ENCODE assay signal across 1 cellular context in genomic region chr1:61079898-61080336, GRCh38.
A peak's percentile ranks its signal among the peaks of the same experiment; 100 is the strongest.
TF ChIP-seq lines count a peak whose summit lies in the region.

No MANE protein-coding gene starts in this region.

TF ChIP-seq in HEK293, 187 proteins besides CTCF, POLR2A, EP300 and RAD21 (continued from another document and continues in another):
- TF ChIP-seq ZNF792 (tag by site-specific recombination; IDR thresholded peaks at IDR 0.05) (peak; percentile 88), ZNF660 (tag by site-specific recombination; IDR thresholded peaks at IDR 0.05) (peak; percentile 72; the same call in 1 of the 2 replicates), MZF1 (tag by site-specific recombination; IDR thresholded peaks at IDR 0.05; ENCODE audit: borderline replicate concordance) (peak; percentile 35; the same call in 1 of the 2 replicates), PRDM6 (tag by site-specific recombination; IDR thresholded peaks at IDR 0.05) (peak; percentile 95), ZBTB8A (tag by site-specific recombination; IDR thresholded peaks at IDR 0.05) (peak; percentile 97), ZNF658 (tag by site-specific recombination; IDR thresholded peaks at IDR 0.05) (no peak), ZNF791 (tag by site-specific recombination; IDR thresholded peaks at IDR 0.05) (no peak), ZNF175 (tag by site-specific recombination; IDR thresholded peaks at IDR 0.05) (no peak), EGR2 (tag by site-specific recombination; IDR thresholded peaks at IDR 0.05; ENCODE audit: low read depth) (0 out of 2 replicates have a peak, but pooled peaks have one; percentile 47), REST (tag by site-specific recombination; IDR thresholded peaks at IDR 0.05) (peak; percentile 47; the same call in 1 of the 2 replicates), ZNF394 (tag by site-specific recombination; IDR thresholded peaks at IDR 0.05; ENCODE audit: borderline replicate concordance) (0 out of 2 replicates have a peak, but pooled peaks have one; percentile 21), ZFHX2 (tag by site-specific recombination; conservative IDR thresholded peaks at IDR 0.05) (peak; percentile 49), ZEB2 (tag by site-specific recombination; IDR thresholded peaks at IDR 0.05) (peak; percentile 52; the same call in 1 of the 2 replicates), ZNF670 (tag by site-specific recombination; IDR thresholded peaks at IDR 0.05; ENCODE audit: low read depth) (no peak), PRDM1 (tag by site-specific recombination; IDR thresholded peaks at IDR 0.05) (peak; percentile 56; the same call in 1 of the 2 replicates), ZNF626 (tag by site-specific recombination; IDR thresholded peaks at IDR 0.05) (no peak), ZNF324 (tag by site-specific recombination; IDR thresholded peaks at IDR 0.05) (no peak), ZNF19 (tag by site-specific recombination; IDR thresholded peaks at IDR 0.05; ENCODE audit: low read depth) (no peak), ZNF341 (tag by site-specific recombination; IDR thresholded peaks at IDR 0.05; ENCODE audit: low read depth) (peak; percentile 87), PATZ1 (tag by site-specific recombination; IDR thresholded peaks at IDR 0.05) (peak; percentile 94), ZNF214 (tag by site-specific recombination; IDR thresholded peaks at IDR 0.05; ENCODE audit: borderline replicate concordance) (no peak), SP7 (tag by site-specific recombination; IDR thresholded peaks at IDR 0.05) (peak; percentile 34; the same call in 1 of the 2 replicates), GLI4 (tag by site-specific recombination; IDR thresholded peaks at IDR 0.05) (no peak), ZNF366 (tag by site-specific recombination; conservative IDR thresholded peaks at IDR 0.05) (peak; percentile 74), ZNF157 (tag by site-specific recombination; IDR thresholded peaks at IDR 0.05) (no peak), ZNF701 (tag by site-specific recombination; IDR thresholded peaks at IDR 0.05) (no peak), ZNF571 (tag by site-specific recombination; IDR thresholded peaks at IDR 0.05) (no peak), ZNF501 (tag by site-specific recombination; IDR thresholded peaks at IDR 0.05) (no peak), ZNF518A (tag by site-specific recombination; conservative IDR thresholded peaks at IDR 0.05; ENCODE audit: low read depth) (no peak)
- TF ChIP-seq, protein P1, sequence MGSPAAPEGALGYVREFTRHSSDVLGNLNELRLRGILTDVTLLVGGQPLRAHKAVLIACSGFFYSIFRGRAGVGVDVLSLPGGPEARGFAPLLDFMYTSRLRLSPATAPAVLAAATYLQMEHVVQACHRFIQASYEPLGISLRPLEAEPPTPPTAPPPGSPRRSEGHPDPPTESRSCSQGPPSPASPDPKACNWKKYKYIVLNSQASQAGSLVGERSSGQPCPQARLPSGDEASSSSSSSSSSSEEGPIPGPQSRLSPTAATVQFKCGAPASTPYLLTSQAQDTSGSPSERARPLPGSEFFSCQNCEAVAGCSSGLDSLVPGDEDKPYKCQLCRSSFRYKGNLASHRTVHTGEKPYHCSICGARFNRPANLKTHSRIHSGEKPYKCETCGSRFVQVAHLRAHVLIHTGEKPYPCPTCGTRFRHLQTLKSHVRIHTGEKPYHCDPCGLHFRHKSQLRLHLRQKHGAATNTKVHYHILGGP (tag by site-specific recombination; IDR thresholded peaks at IDR 0.05) = no peak
- TF ChIP-seq, protein P2, sequence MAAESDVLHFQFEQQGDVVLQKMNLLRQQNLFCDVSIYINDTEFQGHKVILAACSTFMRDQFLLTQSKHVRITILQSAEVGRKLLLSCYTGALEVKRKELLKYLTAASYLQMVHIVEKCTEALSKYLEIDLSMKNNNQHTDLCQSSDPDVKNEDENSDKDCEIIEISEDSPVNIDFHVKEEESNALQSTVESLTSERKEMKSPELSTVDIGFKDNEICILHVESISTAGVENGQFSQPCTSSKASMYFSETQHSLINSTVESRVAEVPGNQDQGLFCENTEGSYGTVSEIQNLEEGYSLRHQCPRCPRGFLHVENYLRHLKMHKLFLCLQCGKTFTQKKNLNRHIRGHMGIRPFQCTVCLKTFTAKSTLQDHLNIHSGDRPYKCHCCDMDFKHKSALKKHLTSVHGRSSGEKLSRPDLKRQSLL (tag by site-specific recombination; IDR thresholded peaks at IDR 0.05) = peak; percentile 59; the same call in 1 of the 2 replicates
- TF ChIP-seq, protein P3, sequence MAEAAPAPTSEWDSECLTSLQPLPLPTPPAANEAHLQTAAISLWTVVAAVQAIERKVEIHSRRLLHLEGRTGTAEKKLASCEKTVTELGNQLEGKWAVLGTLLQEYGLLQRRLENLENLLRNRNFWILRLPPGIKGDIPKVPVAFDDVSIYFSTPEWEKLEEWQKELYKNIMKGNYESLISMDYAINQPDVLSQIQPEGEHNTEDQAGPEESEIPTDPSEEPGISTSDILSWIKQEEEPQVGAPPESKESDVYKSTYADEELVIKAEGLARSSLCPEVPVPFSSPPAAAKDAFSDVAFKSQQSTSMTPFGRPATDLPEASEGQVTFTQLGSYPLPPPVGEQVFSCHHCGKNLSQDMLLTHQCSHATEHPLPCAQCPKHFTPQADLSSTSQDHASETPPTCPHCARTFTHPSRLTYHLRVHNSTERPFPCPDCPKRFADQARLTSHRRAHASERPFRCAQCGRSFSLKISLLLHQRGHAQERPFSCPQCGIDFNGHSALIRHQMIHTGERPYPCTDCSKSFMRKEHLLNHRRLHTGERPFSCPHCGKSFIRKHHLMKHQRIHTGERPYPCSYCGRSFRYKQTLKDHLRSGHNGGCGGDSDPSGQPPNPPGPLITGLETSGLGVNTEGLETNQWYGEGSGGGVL (tag by site-specific recombination; IDR thresholded peaks at IDR 0.05) = peak; percentile 96
- TF ChIP-seq, protein P4, sequence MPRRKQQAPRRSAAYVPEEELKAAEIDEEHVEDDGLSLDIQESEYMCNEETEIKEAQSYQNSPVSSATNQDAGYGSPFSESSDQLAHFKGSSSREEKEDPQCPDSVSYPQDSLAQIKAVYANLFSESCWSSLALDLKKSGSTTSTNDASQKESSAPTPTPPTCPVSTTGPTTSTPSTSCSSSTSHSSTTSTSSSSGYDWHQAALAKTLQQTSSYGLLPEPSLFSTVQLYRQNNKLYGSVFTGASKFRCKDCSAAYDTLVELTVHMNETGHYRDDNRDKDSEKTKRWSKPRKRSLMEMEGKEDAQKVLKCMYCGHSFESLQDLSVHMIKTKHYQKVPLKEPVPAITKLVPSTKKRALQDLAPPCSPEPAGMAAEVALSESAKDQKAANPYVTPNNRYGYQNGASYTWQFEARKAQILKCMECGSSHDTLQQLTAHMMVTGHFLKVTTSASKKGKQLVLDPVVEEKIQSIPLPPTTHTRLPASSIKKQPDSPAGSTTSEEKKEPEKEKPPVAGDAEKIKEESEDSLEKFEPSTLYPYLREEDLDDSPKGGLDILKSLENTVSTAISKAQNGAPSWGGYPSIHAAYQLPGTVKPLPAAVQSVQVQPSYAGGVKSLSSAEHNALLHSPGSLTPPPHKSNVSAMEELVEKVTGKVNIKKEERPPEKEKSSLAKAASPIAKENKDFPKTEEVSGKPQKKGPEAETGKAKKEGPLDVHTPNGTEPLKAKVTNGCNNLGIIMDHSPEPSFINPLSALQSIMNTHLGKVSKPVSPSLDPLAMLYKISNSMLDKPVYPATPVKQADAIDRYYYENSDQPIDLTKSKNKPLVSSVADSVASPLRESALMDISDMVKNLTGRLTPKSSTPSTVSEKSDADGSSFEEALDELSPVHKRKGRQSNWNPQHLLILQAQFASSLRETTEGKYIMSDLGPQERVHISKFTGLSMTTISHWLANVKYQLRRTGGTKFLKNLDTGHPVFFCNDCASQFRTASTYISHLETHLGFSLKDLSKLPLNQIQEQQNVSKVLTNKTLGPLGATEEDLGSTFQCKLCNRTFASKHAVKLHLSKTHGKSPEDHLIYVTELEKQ (tag by site-specific recombination; IDR thresholded peaks at IDR 0.05; ENCODE audit: borderline replicate concordance) = no peak
